In genomic region chr11:45580399-45580798, GRCh38 we compare ENCODE assay signal across 11 cellular contexts.
DNase-seq lines count a peak whose midpoint lies in the region; ATAC-seq and TF ChIP-seq lines count a peak whose summit lies in the region.
"Had no signal": no experiment of that assay in that cellular context is flagged by ENCODE, and none has a peak within 500 bp of the region (broad histone marks: within the 10 kb centered on the region; RNA-seq: fewer than 3 reads in every experiment).

No MANE protein-coding gene starts in this region.

- H3K9me3 ChIP-seq in Karpas-422 (ENCODE audit: low read length): no peaks in the 10 kb centered on the region

- no peaks in the 10 kb centered on the region for H3K9me2 ChIP-seq in Karpas-422 (replicated peaks; ENCODE audit: insufficient read depth, low read length)

- peaks cover 63% of the 10 kb centered on the region for H3K27me3 Mint-ChIP-seq in activated T-cell treated with anti-CD3 and anti-CD28 coated beads, Interleukin-2, amount 50 U/mL, for 24 hours

- TF ChIP-seq CTCF in astrocyte of the spinal cord (IDR thresholded peaks at IDR 0.05; ENCODE audit: low read depth, low read length): no peak

- no peaks in the 10 kb centered on the region for H3K9me3 Mint-ChIP-seq in activated T-cell treated with anti-CD3 and anti-CD28 coated beads, Interleukin-2, amount 50 U/mL, for 24 hours

- no peak overlapping the region for H3K27ac ChIP-seq in Karpas-422 (ENCODE audit: low read length)

- H3K27ac Mint-ChIP-seq in activated T-cell treated with anti-CD3 and anti-CD28 coated beads, Interleukin-2, amount 50 U/mL, for 24 hours: no peak overlapping the region

- H3K4me1 Mint-ChIP-seq in activated T-cell treated with anti-CD3 and anti-CD28 coated beads, Interleukin-2, amount 50 U/mL, for 24 hours (ENCODE audit: low read depth): no peaks in the 10 kb centered on the region

- no peak overlapping the region for H2AFZ ChIP-seq in Karpas-422 (ENCODE audit: low read length)

- H3K4me1 ChIP-seq in Karpas-422 (ENCODE audit: low read length): no peaks in the 10 kb centered on the region

- H3K9ac ChIP-seq in Karpas-422 (ENCODE audit: low read length): no peak overlapping the region

- no peaks in the 10 kb centered on the region for H3K27me3 ChIP-seq in Karpas-422 (ENCODE audit: low read length)

- DNase-seq in Daoy (ENCODE audit: low read depth): peak; percentile 28
- peak; percentile 61 for DNase-seq in Karpas-422
- peak; percentile 29 for DNase-seq in astrocyte of the spinal cord (ENCODE audit: low read depth, low spot score)
- no peak for DNase-seq in left lobe of liver (ENCODE audit: low spot score)
- no peak for DNase-seq in globus pallidus (ENCODE audit: low spot score)
- DNase-seq in CD1c-positive myeloid dendritic cell (ENCODE audit: extremely low spot score): no peak
- DNase-seq in NCI-H446 (lab: John Stamatoyannopoulos, UW): no peak
- DNase-seq in activated T-cell treated with anti-CD3 and anti-CD28 coated beads, Interleukin-2, amount 50 U/mL, for 24 hours: no peak
- DNase-seq: activated T-cell treated with anti-CD3 and anti-CD28 coated beads for 4 hours, midbrain, NCI-H1417 treated with DMSO at 0.1 percent for 48 hours had no signal

- no peaks in the 10 kb centered on the region for H3K79me2 ChIP-seq in Karpas-422 (ENCODE audit: low read length)

- no peaks in the 10 kb centered on the region for H3K36me3 ChIP-seq in Karpas-422 (ENCODE audit: insufficient read depth, low read length)

- no peak overlapping the region for H3K4me3 Mint-ChIP-seq in activated T-cell treated with anti-CD3 and anti-CD28 coated beads, Interleukin-2, amount 50 U/mL, for 24 hours

- H3K36me3 Mint-ChIP-seq in activated T-cell treated with anti-CD3 and anti-CD28 coated beads, Interleukin-2, amount 50 U/mL, for 24 hours (ENCODE audit: low read depth): no peaks in the 10 kb centered on the region

- H3K4me2 ChIP-seq in Karpas-422 (ENCODE audit: low read depth, low read length, poor library complexity, severe bottlenecking): no peak overlapping the region

- ATAC-seq in left lobe of liver: peak; percentile 59

- H3K4me3 ChIP-seq in Karpas-422 (ENCODE audit: low read length) (no peak overlapping the region), astrocyte of the spinal cord (ENCODE audit: low read depth, low read length) (no peak overlapping the region)

- H4K20me1 ChIP-seq in Karpas-422 (ENCODE audit: insufficient read depth, low read depth, low read length): no peaks in the 10 kb centered on the region; the same call in 1 of the 2 replicates

- in situ Hi-C loops in astrocyte of the spinal cord (cut with HindIII; ENCODE audit: low sequenced_read_pairs): no loop called here

Comparison
In these comparisons a context has a peak if more than half of its experiments do, and no peak if none do; other contexts are left out.
1. DNase-seq: peak in Daoy (single experiment), Karpas-422 (single experiment) and astrocyte of the spinal cord (single experiment); none in left lobe of liver (single experiment), globus pallidus (single experiment), CD1c-positive myeloid dendritic cell (single experiment), NCI-H446 (0 of 2) and activated T-cell treated with anti-CD3 and anti-CD28 coated beads, Interleukin-2, amount 50 U/mL, for 24 hours (single experiment).